Comparison of ENCODE assay signal across 24 cellular contexts in genomic region chr11:13137778-13138400, GRCh38.
A peak's percentile ranks its signal among the peaks of the same experiment; 100 is the strongest.
DNase-seq lines count a peak whose midpoint lies in the region; ATAC-seq and TF ChIP-seq lines count a peak whose summit lies in the region.
"Had no signal": no experiment of that assay in that cellular context is flagged by ENCODE, and none has a peak within 500 bp of the region (broad histone marks: within the 10 kb centered on the region; RNA-seq: fewer than 3 reads in every experiment).

No MANE protein-coding gene starts in this region.

- POLR2A ChIA-PET in Caco-2 (lab: Charles Lee): no interaction called here

- no peak overlapping the region for H3K9ac ChIP-seq in neuronal stem cell (ENCODE audit: low read depth, low read length, poor library complexity)

- no peaks in the 10 kb centered on the region for H3K79me1 ChIP-seq in neuronal stem cell (ENCODE audit: low read depth, low read length)

- no peak overlapping the region for H3K4ac ChIP-seq in neuronal stem cell (ENCODE audit: low read length)

- no peak overlapping the region for H2BK5ac ChIP-seq in neuronal stem cell (ENCODE audit: low read length)

- H2AK5ac ChIP-seq in neuronal stem cell (ENCODE audit: low read depth, low read length): no peak overlapping the region

- CTCF ChIA-PET in Caco-2 (lab: Charles Lee): no interaction called here

- no peak overlapping the region for H2BK12ac ChIP-seq in neuronal stem cell (ENCODE audit: low read length)

- BruUV-seq in Caco-2 (replicated peaks; lab: Mats Ljungman, UMichigan): no TSS peak

- whole genome bisulfite sequencing in neuronal stem cell (ENCODE audit: extremely low coverage in 2 of 2, insufficient read length in 2 of 2, insufficient replicate concordance in 1 of 2), 2 donors: no CpG with 5 or more reads among the region's 2 CpGs

- H4K8ac ChIP-seq in neuronal stem cell (ENCODE audit: low read depth, low read length): no peak overlapping the region

- H3K4me3 Mint-ChIP-seq in Caco-2 (ENCODE audit: unreplicated experiment) (no peak overlapping the region), chondrocyte (ENCODE audit: unreplicated experiment) (no peak overlapping the region)
- H3K4me3 Mint-ChIP-seq: activated CD8-positive, alpha-beta T cell treated with anti-CD3 and anti-CD28 coated beads for 36 hours; activated naive CD8-positive, alpha-beta T cell; central memory CD8-positive, alpha-beta T cell; naive thymus-derived CD4-positive, alpha-beta T cell had no signal

- H2BK15ac ChIP-seq in neuronal stem cell (ENCODE audit: low read length): no peak overlapping the region

- H3K27ac Mint-ChIP-seq in Caco-2 (ENCODE audit: unreplicated experiment): peak overlapping the region; percentile 2
- no peak overlapping the region for H3K27ac Mint-ChIP-seq in chondrocyte (ENCODE audit: unreplicated experiment)
- H3K27ac Mint-ChIP-seq: activated CD8-positive, alpha-beta T cell treated with anti-CD3 and anti-CD28 coated beads for 36 hours; activated naive CD8-positive, alpha-beta T cell; naive thymus-derived CD4-positive, alpha-beta T cell had no signal

- no peak overlapping the region for H3K14ac ChIP-seq in neuronal stem cell (ENCODE audit: low read length)

- no peaks in the 10 kb centered on the region for H3K27me3 Mint-ChIP-seq in Caco-2 (ENCODE audit: insufficient read depth, unreplicated experiment)
- H3K27me3 Mint-ChIP-seq in chondrocyte (ENCODE audit: low read depth): no peaks in the 10 kb centered on the region

- H3K9me3 Mint-ChIP-seq in Caco-2 (ENCODE audit: unreplicated experiment) (peaks cover 10% of the 10 kb centered on the region), chondrocyte (ENCODE audit: low read depth) (no peaks in the 10 kb centered on the region)
- H3K9me3 Mint-ChIP-seq: activated CD8-positive, alpha-beta T cell treated with anti-CD3 and anti-CD28 coated beads for 36 hours had no signal

- H3K36me3 Mint-ChIP-seq in Caco-2 (ENCODE audit: insufficient read depth, unreplicated experiment) (peaks cover 5% of the 10 kb centered on the region), chondrocyte (ENCODE audit: low read depth) (no peaks in the 10 kb centered on the region)
- H3K36me3 Mint-ChIP-seq: activated naive CD8-positive, alpha-beta T cell; naive thymus-derived CD4-positive, alpha-beta T cell had no signal

- no peak overlapping the region for H3K4me3 ChIP-seq in Caco-2 (ENCODE audit: low read depth, low read length)
- H3K4me3 ChIP-seq in neuronal stem cell (ENCODE audit: low read length in 2 of 2): no peak overlapping the region
- H3K4me3 ChIP-seq: ovary, SJSA1, smooth muscle cell, tibial artery had no signal

- H3K23ac ChIP-seq in neuronal stem cell (ENCODE audit: low read depth, low read length, poor library complexity): no peak overlapping the region

- TF ChIP-seq CTCF in Caco-2 (IDR thresholded peaks at IDR 0.05; ENCODE audit: insufficient read depth in 1 of 2, low read depth in 1 of 2, low read length in 1 of 2, severe bottlenecking in 1 of 2, unreplicated experiment in 1 of 2) (no peak), foreskin keratinocyte (conservative IDR thresholded peaks at IDR 0.05) (no peak), chondrocyte (IDR thresholded peaks at IDR 0.05) (no peak)

- H3K4me1 Mint-ChIP-seq in Caco-2 (ENCODE audit: low read depth, unreplicated experiment) (peaks cover 54% of the 10 kb centered on the region), chondrocyte (ENCODE audit: low read depth) (peaks cover 37% of the 10 kb centered on the region)
- H3K4me1 Mint-ChIP-seq: central memory CD8-positive, alpha-beta T cell; naive thymus-derived CD4-positive, alpha-beta T cell had no signal

- H3K36me3 ChIP-seq in Caco-2 (ENCODE audit: control insufficient read depth, insufficient read depth, low read length): no peaks in the 10 kb centered on the region; the same call in 1 of the 2 replicates
- H3K36me3 ChIP-seq in neuronal stem cell (replicated peaks in 1 of 2; ENCODE audit: control insufficient read depth in 2 of 2, insufficient read depth in 2 of 2, low read length in 2 of 2): no peaks in the 10 kb centered on the region
- H3K36me3 ChIP-seq: ovary, SJSA1, tibial artery had no signal

- no peak overlapping the region for H2BK120ac ChIP-seq in neuronal stem cell (ENCODE audit: low read depth, low read length)

- H3K27ac ChIP-seq in foreskin keratinocyte (no peak overlapping the region), neuronal stem cell (replicated peaks; ENCODE audit: low read length) (no peak overlapping the region)
- H3K27ac ChIP-seq: ovary, SJSA1, tibial artery had no signal

- DNase-seq in Caco-2: no peak
- peak; percentile 37 for DNase-seq in NCI-H226
- DNase-seq in foreskin keratinocyte: peak; percentile 37 to 75
- peak; percentile 73 for DNase-seq in renal cortical epithelial cell (ENCODE audit: low read depth)
- no peak for DNase-seq in neuronal stem cell (ENCODE audit: low spot score)
- no peak for DNase-seq in SKM-1 treated with dmso at 0.1 percent for 144 hours (lab: John Stamatoyannopoulos, UW; ENCODE audit: unreplicated experiment)
- DNase-seq in chondrocyte (ENCODE audit: low spot score): no peak
- DNase-seq: activated CD8-positive, alpha-beta T cell treated with anti-CD3 and anti-CD28 coated beads for 36 hours; activated effector memory CD4-positive, alpha-beta T cell treated with Interleukin-2 at 50 U/mL for 16 hours; activated T-cell treated with anti-CD3 and anti-CD28 coated beads for 4 hours; left ventricle myocardium superior; midbrain; naive thymus-derived CD4-positive, alpha-beta T cell; NCI-H1105 treated with DMSO at 0.1 percent for 48 hours; NCI-H2029 treated with DMSO at 0.1 percent for 48 hours; NCI-H526 treated with DMSO at 0.1 percent for 48 hours; ovary; retina; stimulated activated CD4-positive, alpha-beta T cell treated with anti-CD3 and anti-CD28 coated beads, Interleukin-2, amount 100 ng/mL, for 24 hours; tibial artery had no signal

- ATAC-seq in foreskin keratinocyte: peak; percentile 47
- ATAC-seq: activated CD8-positive, alpha-beta T cell treated with anti-CD3 and anti-CD28 coated beads for 36 hours; left ventricle myocardium superior; naive thymus-derived CD4-positive, alpha-beta T cell had no signal

- no peak overlapping the region for H3K18ac ChIP-seq in neuronal stem cell (ENCODE audit: low read length)

- intact Hi-C loops in Caco-2 (cut with micrococcal nuclease; ENCODE audit: unreplicated experiment): no loop called here

- H3K4me1 ChIP-seq in Caco-2 (peaks cover 69% of the 10 kb centered on the region), foreskin keratinocyte (peaks cover 31% of the 10 kb centered on the region), neuronal stem cell (ENCODE audit: control insufficient read depth in 2 of 2, insufficient read depth in 1 of 2, low read depth in 1 of 2, low read length in 2 of 2) (peaks cover 19 to 30% of the 10 kb centered on the region in 2 donors)
- H3K4me1 ChIP-seq: tibial artery had no signal

- H4K91ac ChIP-seq in neuronal stem cell (ENCODE audit: low read depth, low read length, poor library complexity): no peak overlapping the region

- H3K9me3 ChIP-seq in Caco-2 (peaks cover 8% of the 10 kb centered on the region), neuronal stem cell (replicated peaks in 1 of 2; ENCODE audit: control insufficient read depth in 2 of 2, insufficient read depth in 1 of 2, low read depth in 1 of 2, low read length in 2 of 2) (no peaks in the 10 kb centered on the region)
- H3K9me3 ChIP-seq: ovary, SJSA1, tibial artery had no signal

- no peak overlapping the region for H2AFZ ChIP-seq in neuronal stem cell (ENCODE audit: low read length)

- no peak overlapping the region for H3K4me2 ChIP-seq in neuronal stem cell (ENCODE audit: insufficient read depth, low read length, poor library complexity, severe bottlenecking)
- H3K4me2 ChIP-seq: smooth muscle cell had no signal

- H3K27me3 ChIP-seq in Caco-2 (replicated peaks; ENCODE audit: control insufficient read depth, insufficient read depth, low read length): no peaks in the 10 kb centered on the region
- H3K27me3 ChIP-seq in foreskin keratinocyte: no peaks in the 10 kb centered on the region
- no peaks in the 10 kb centered on the region for H3K27me3 ChIP-seq in neuronal stem cell (ENCODE audit: control insufficient read depth in 3 of 3, insufficient read depth in 3 of 3, low read depth in 1 of 3, low read length in 3 of 3)
- H3K27me3 ChIP-seq: ovary, SJSA1, tibial artery had no signal

Comparison
In these comparisons a context has a peak if more than half of its experiments do, and no peak if none do; other contexts are left out.
1. DNase-seq: peak in NCI-H226 (single experiment), foreskin keratinocyte (2 of 2) and renal cortical epithelial cell (single experiment); none in Caco-2 (0 of 2), neuronal stem cell (single experiment), SKM-1 treated with dmso at 0.1 percent for 144 hours (single experiment) and chondrocyte (single experiment).